ENCODE assay signal across 1 cellular context in genomic region chr1:173864179-173864867, GRCh38.
A peak's percentile ranks its signal among the peaks of the same experiment; 100 is the strongest.
TF ChIP-seq lines count a peak whose summit lies in the region.

No MANE protein-coding gene starts in this region.

TF ChIP-seq in H1, 55 proteins besides CTCF, POLR2A, EP300 and RAD21:
- TF ChIP-seq SP4 (IDR thresholded peaks at IDR 0.05; ENCODE audit: low read length) (no peak), USF2 (IDR thresholded peaks at IDR 0.05; ENCODE audit: low read length) (no peak), POLR2AphosphoS5 (IDR thresholded peaks at IDR 0.05; ENCODE audit: low read depth, low read length) (peak; percentile 72; the same call in 1 of the 2 replicates), SP2 (IDR thresholded peaks at IDR 0.05; ENCODE audit: low read length) (no peak)
